In the genomic region with DNA sequence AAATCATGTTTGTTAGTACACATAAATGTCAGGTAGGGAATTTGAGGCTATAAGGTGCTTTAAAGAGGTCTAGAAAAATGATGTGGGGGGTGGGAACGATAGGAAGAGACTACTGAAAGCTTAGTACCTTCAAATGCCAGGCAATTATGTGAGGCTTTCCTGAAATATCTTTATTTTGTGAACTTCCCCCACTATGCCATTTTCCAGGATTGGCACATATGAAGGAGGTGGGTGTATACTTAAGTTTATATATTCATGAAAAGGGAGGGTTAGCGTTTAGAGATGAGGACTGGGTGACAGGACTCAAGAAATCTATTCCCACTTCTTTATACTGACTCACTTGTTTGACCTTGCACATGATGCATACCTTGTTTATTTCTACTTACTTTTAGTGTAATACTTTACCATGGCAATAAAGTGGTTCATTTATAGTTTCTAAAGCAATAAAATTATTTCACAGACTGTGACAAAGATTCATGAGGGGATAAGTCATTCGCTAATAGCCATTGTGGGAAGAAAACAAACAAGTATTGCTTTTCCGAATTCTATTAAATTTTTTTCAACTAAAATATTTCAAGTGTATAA, we compare ENCODE assay signal across 1 cellular context.
TF ChIP-seq lines count a peak whose summit lies in the region.

No MANE protein-coding gene starts in this region.

TF ChIP-seq in IMR-90, 13 proteins besides CTCF, POLR2A, EP300 and RAD21 (continued from another document):
- no peak for TF ChIP-seq RFX5 (IDR thresholded peaks at IDR 0.05; ENCODE audit: low read depth, low read length)
